29 cellular contexts compared by ENCODE assay signal in genomic region chr16:84330685-84331050, GRCh38. TPM values are rescaled to one million over a fixed set of nuclear protein-coding genes. Genes with fewer than 3 reads are reported as not detected.
"Had no signal": no experiment of that assay in that cellular context is flagged by ENCODE, and none has a peak within 500 bp of the region (broad histone marks: within the 10 kb centered on the region; RNA-seq: fewer than 3 reads in every experiment).

No MANE protein-coding gene starts in this region.

- H3K4me1 ChIP-seq: left ventricle myocardium inferior, neural progenitor cell, psoas muscle, right atrium auricular region, right lobe of liver, tibial nerve, vagina had no signal

- H3K36me3 Mint-ChIP-seq: natural killer cell, neural progenitor cell, type B pancreatic cell had no signal

- H3K4me1 Mint-ChIP-seq: naive B cell; natural killer cell; stimulated activated memory B cell treated with anti-CD40 and anti-IgM and Interleukin-4, amounts not matched to agents 10 μg/mL and 1 μg/mL and 100 μg/mL, for 72 hours; stimulated activated naive CD8-positive, alpha-beta T cell treated with anti-CD3 and anti-CD28 coated beads, Interleukin-15, amount 100 ng/mL, for 72 hours had no signal

- H3K36me3 ChIP-seq: left ventricle myocardium inferior, neural progenitor cell, ovary, right atrium auricular region, right lobe of liver, vagina had no signal

- H3K4me3 ChIP-seq: hepatocyte, left ventricle myocardium inferior, lung, neural progenitor cell, ovary, psoas muscle, right atrium auricular region, right lobe of liver, smooth muscle cell, tibial nerve, vagina had no signal

- H3K27ac ChIP-seq: hepatocyte, left ventricle myocardium inferior, neural progenitor cell, ovary, psoas muscle, right atrium auricular region, right lobe of liver, tibial nerve, vagina had no signal

- H3K27ac Mint-ChIP-seq: mesothelial cell of epicardium; naive B cell; natural killer cell; nephron progenitor cell; stimulated activated memory B cell treated with anti-CD40 and anti-IgM and Interleukin-4, amounts not matched to agents 10 μg/mL and 1 μg/mL and 100 μg/mL, for 72 hours; type B pancreatic cell had no signal

- H3K27me3 ChIP-seq: hepatocyte, neural progenitor cell, ovary, right atrium auricular region, right lobe of liver, tibial nerve, vagina had no signal

- ATAC-seq: natural killer cell; psoas muscle; stimulated activated memory B cell treated with anti-CD40 and anti-IgM and Interleukin-4, amounts not matched to agents 10 μg/mL and 1 μg/mL and 100 μg/mL, for 72 hours; stimulated activated naive CD8-positive, alpha-beta T cell treated with anti-CD3 and anti-CD28 coated beads, Interleukin-15, amount 100 ng/mL, for 72 hours had no signal

- H3K4me3 Mint-ChIP-seq: mesothelial cell of epicardium; naive B cell; natural killer cell; nephron progenitor cell; stimulated activated memory B cell treated with anti-CD40 and anti-IgM and Interleukin-4, amounts not matched to agents 10 μg/mL and 1 μg/mL and 100 μg/mL, for 72 hours; stimulated activated naive CD8-positive, alpha-beta T cell treated with anti-CD3 and anti-CD28 coated beads, Interleukin-15, amount 100 ng/mL, for 72 hours; type B pancreatic cell had no signal

- H3K9me3 Mint-ChIP-seq: natural killer cell had no signal

- DNase-seq: islet precursor cell; left ventricle myocardium inferior; mesendoderm; naive B cell; natural killer cell; nephron progenitor cell; ovary; stimulated activated CD4-positive, alpha-beta T cell treated with anti-CD3 and anti-CD28 coated beads, Interleukin-1b, Interleukin-23, amount 100 ng/mL, for 48 hours; stimulated activated CD4-positive, alpha-beta T cell treated with anti-CD3 and anti-CD28 coated beads, Interleukin-2, amount 100 ng/mL, for 48 hours; stimulated activated CD4-positive, alpha-beta T cell treated with anti-CD3 and anti-CD28 coated beads, Interleukin-4, amount 100 ng/mL, for 4 hours; stimulated activated CD8-positive, alpha-beta memory T cell treated with anti-CD3 and anti-CD28 coated beads, Interleukin-4, amount 100 ng/mL, for 48 hours; stimulated activated naive CD4-positive, alpha-beta T cell treated with Interleukin-2 at 50 U/mL for 16 hours; stimulated activated naive CD8-positive, alpha-beta T cell treated with anti-CD3 and anti-CD28 coated beads, Interleukin-15, amount 100 ng/mL, for 72 hours; substantia nigra had no signal

- H3K9me3 ChIP-seq: ovary, psoas muscle, right lobe of liver, vagina had no signal

- H3K9ac ChIP-seq: neural progenitor cell had no signal

RNA-seq across cellular contexts. Expression of gene WFDC1, which starts 36.0 kb away (rescaled TPM):
- total RNA-seq: natural killer cell had no signal

RNA-seq across cellular contexts. Expression of gene ATP2C2, which starts 37.7 kb away (rescaled TPM):
- total RNA-seq: left ventricle myocardium inferior, mononuclear cell, natural killer cell, psoas muscle, renal cortical epithelial cell, right atrium auricular region, skeletal muscle tissue, tibial nerve had no signal
